11 cellular contexts compared by ENCODE assay signal in genomic region chr1:209751627-209752231, GRCh38. TPM values are rescaled to one million over a fixed set of nuclear protein-coding genes. Genes with fewer than 3 reads are reported as not detected.
DNase-seq lines count a peak whose midpoint lies in the region; ATAC-seq lines count a peak whose summit lies in the region.
"Had no signal": no experiment of that assay in that cellular context is flagged by ENCODE, and none has a peak within 500 bp of the region (broad histone marks: within the 10 kb centered on the region; RNA-seq: fewer than 3 reads in every experiment).

No MANE protein-coding gene starts in this region.

- ATAC-seq in GM19463 (IDR thresholded peaks at IDR 0.05; ENCODE audit: unreplicated experiment): peak; percentile 40
- peak; percentile 46 for ATAC-seq in HG03196 (IDR thresholded peaks at IDR 0.05; ENCODE audit: unreplicated experiment)

- peak overlapping the region; percentile 62 for H3K4me3 Mint-ChIP-seq in activated naive CD4-positive, alpha-beta T cell treated with anti-CD3 and anti-CD28 coated beads, Interleukin-2, amount 10 ng/mL, durations not matched to agents 7 days and 5 days

- H3K27ac Mint-ChIP-seq in activated naive CD4-positive, alpha-beta T cell treated with anti-CD3 and anti-CD28 coated beads, Interleukin-2, amount 10 ng/mL, durations not matched to agents 7 days and 5 days: peak overlapping the region; percentile 98

- no peaks in the 10 kb centered on the region for H3K27me3 Mint-ChIP-seq in activated naive CD4-positive, alpha-beta T cell treated with anti-CD3 and anti-CD28 coated beads, Interleukin-2, amount 10 ng/mL, durations not matched to agents 7 days and 5 days

- peak; percentile 49 for DNase-seq in activated naive CD4-positive, alpha-beta T cell treated with anti-CD3 and anti-CD28 coated beads, Interleukin-2, amount 10 ng/mL, durations not matched to agents 7 days and 5 days
- DNase-seq in ureter (ENCODE audit: low spot score) (no peak), HuH-7 (ENCODE audit: low spot score) (no peak), HCEC 1CT (no peak), medulla oblongata (ENCODE audit: extremely low spot score) (no peak)
- DNase-seq: amygdala, NCI-H2029 treated with DMSO at 0.1 percent for 48 hours had no signal

- H3K4me1 Mint-ChIP-seq in activated naive CD4-positive, alpha-beta T cell treated with anti-CD3 and anti-CD28 coated beads, Interleukin-2, amount 10 ng/mL, durations not matched to agents 7 days and 5 days: peaks cover 84% of the 10 kb centered on the region

- CTCF ChIA-PET in activated naive CD4-positive, alpha-beta T cell treated with anti-CD3 and anti-CD28 coated beads, Interleukin-2, amount 10 ng/mL, durations not matched to agents 7 days and 5 days (lab: Charles Lee): interaction anchor here (0.7 to 6.7 kb wide), 9 partner anchors 8 to 186 kb away, joined by 3 to 96 read pairs (median 4); no protein-coding TSS in a partner anchor

- H3K4me3 ChIP-seq in GM08714 (ENCODE audit: low read length): peak overlapping the region; percentile 40; the same call in 1 of the 2 replicates

- peaks cover 13% of the 10 kb centered on the region for H3K36me3 Mint-ChIP-seq in activated naive CD4-positive, alpha-beta T cell treated with anti-CD3 and anti-CD28 coated beads, Interleukin-2, amount 10 ng/mL, durations not matched to agents 7 days and 5 days

- H3K9me3 Mint-ChIP-seq in activated naive CD4-positive, alpha-beta T cell treated with anti-CD3 and anti-CD28 coated beads, Interleukin-2, amount 10 ng/mL, durations not matched to agents 7 days and 5 days: no peaks in the 10 kb centered on the region

RNA-seq across cellular contexts. Expression of gene TRAF3IP3, which starts 4.1 kb away (rescaled TPM):
- total RNA-seq in ureter: 6.2 TPM
- total RNA-seq: Daoy had no signal

RNA-seq across cellular contexts. Expression of gene C1orf74, which starts 32.6 kb away (rescaled TPM):
- 3.5 TPM for total RNA-seq in ureter

RNA-seq across cellular contexts. Expression of gene HSD11B1, which starts 47.1 kb away (rescaled TPM):
- 4.1 TPM for total RNA-seq in ureter
- total RNA-seq: Daoy had no signal

RNA-seq across cellular contexts. Expression of gene IRF6, which starts 54.2 kb away (rescaled TPM):
- 102 TPM for total RNA-seq in ureter
- total RNA-seq: Daoy had no signal
